In the genomic region with DNA sequence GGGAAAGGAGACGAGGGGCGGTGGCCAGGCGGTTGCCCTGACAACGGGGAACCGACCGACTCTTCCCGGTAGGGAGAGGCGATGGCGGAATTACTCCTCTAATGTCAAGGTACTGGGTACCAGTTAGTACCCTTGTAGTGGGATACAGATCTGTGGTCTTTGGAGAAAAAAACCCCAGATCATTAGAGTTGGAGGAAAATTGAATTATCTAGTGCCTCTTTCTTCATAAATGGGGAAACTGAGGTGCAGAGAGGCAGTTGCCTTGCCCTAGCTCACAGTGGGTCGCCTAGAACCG, we compare ENCODE assay signal across 8 cellular contexts. TPM values are rescaled to one million over a fixed set of nuclear protein-coding genes. Genes with fewer than 3 reads are reported as not detected.
DNase-seq lines count a peak whose midpoint lies in the region; ATAC-seq, FAIRE-seq and TF ChIP-seq lines count a peak whose summit lies in the region.

No MANE protein-coding gene starts in this region.

- TF ChIP-seq CTCF in bronchial epithelial cell (IDR thresholded peaks at IDR 0.05; ENCODE audit: insufficient read depth, low read length, severe bottlenecking) = no peak
- TF ChIP-seq CTCF in upper lobe of left lung (IDR thresholded peaks at IDR 0.05) = peak in 1 of 6 experiments; percentile 17

- CTCF ChIA-PET in activated naive CD4-positive, alpha-beta T cell treated with anti-CD3 and anti-CD28 coated beads for 36 hours (lab: Charles Lee) = interaction anchor here (1.0 to 1.1 kb wide), 2 partner anchors 12 to 96 kb away, joined by 3 to 5 read pairs; no protein-coding TSS in a partner anchor

- no peak for TF ChIP-seq EP300 in upper lobe of left lung (IDR thresholded peaks at IDR 0.05)

- 1% methylated on average over 11 of the region's 11 CpGs for WGBS in upper lobe of left lung, 2 donors

- H3K27me3 ChIP-seq in bronchial epithelial cell (ENCODE audit: control insufficient read depth, insufficient read depth, low read length) (no peaks in the 10 kb centered on the region), upper lobe of left lung (no peaks in the 10 kb centered on the region)

- ATAC-seq in memory B cell (ENCODE audit: low read depth) = no peak
- no peak for ATAC-seq in upper lobe of left lung (ENCODE audit: low FRiP score in 2 of 2)
- ATAC-seq in esophagus mucosa = no peak

- H3K36me3 Mint-ChIP-seq in activated naive CD4-positive, alpha-beta T cell treated with anti-CD3 and anti-CD28 coated beads for 36 hours (ENCODE audit: low read depth) = no peaks in the 10 kb centered on the region
- H3K36me3 Mint-ChIP-seq in memory B cell = no peaks in the 10 kb centered on the region

- peak overlapping the region; percentile 97 for H3K4me3 Mint-ChIP-seq in activated naive CD4-positive, alpha-beta T cell treated with anti-CD3 and anti-CD28 coated beads for 36 hours
- H3K4me3 Mint-ChIP-seq in memory B cell = peak overlapping the region; percentile 95

- no peak for FAIRE-seq in bronchial epithelial cell (lab: Jason Lieb, UNC)

- H3K27me3 Mint-ChIP-seq in activated naive CD4-positive, alpha-beta T cell treated with anti-CD3 and anti-CD28 coated beads for 36 hours (ENCODE audit: low read depth) = no peaks in the 10 kb centered on the region
- H3K27me3 Mint-ChIP-seq in memory B cell = no peaks in the 10 kb centered on the region

- H3K36me3 ChIP-seq in bronchial epithelial cell (ENCODE audit: control insufficient read depth, insufficient read depth, low read length) = no peaks in the 10 kb centered on the region
- no peaks in the 10 kb centered on the region for H3K36me3 ChIP-seq in upper lobe of left lung

- H3K4me1 Mint-ChIP-seq in activated naive CD4-positive, alpha-beta T cell treated with anti-CD3 and anti-CD28 coated beads for 36 hours (ENCODE audit: low read depth) = peaks cover 17% of the 10 kb centered on the region
- peaks cover 11% of the 10 kb centered on the region for H3K4me1 Mint-ChIP-seq in memory B cell

- peaks cover 35 to 47% (median 38%) of the 10 kb centered on the region in 4 donors for H3K4me1 ChIP-seq in upper lobe of left lung

- intact Hi-C loops in activated naive CD4-positive, alpha-beta T cell treated with anti-CD3 and anti-CD28 coated beads for 36 hours (cut with micrococcal nuclease) = loop anchor here (2.0 to 10.0 kb wide), 3 partner anchors 310 to 430 kb away; partner anchors contain the start of genes KHDRBS1 and TMEM39B

- H3K4me3 ChIP-seq in bronchial epithelial cell (ENCODE audit: low read depth, low read length) (peak overlapping the region; percentile 54), upper lobe of left lung (peak overlapping the region; percentile 12 to 85 (median 76))

- DNase-seq in activated naive CD4-positive, alpha-beta T cell treated with anti-CD3 and anti-CD28 coated beads for 36 hours = no peak
- no peak for DNase-seq in activated naive CD4-positive, alpha-beta T cell treated with Interleukin-2 at 50 U/mL for 16 hours
- no peak for DNase-seq in bronchial epithelial cell (ENCODE audit: low read depth)
- no peak for DNase-seq in memory B cell (ENCODE audit: low spot score in 2 of 2)
- DNase-seq in upper lobe of left lung = peak in 1 of 2 donors; percentile 93
- no peak for DNase-seq in NCI-H2081 (lab: John Stamatoyannopoulos, UW)
- no peak for DNase-seq in DMS 273 treated with DMSO at 0.1 percent for 48 hours (lab: John Stamatoyannopoulos, UW)

- H3K27ac Mint-ChIP-seq in activated naive CD4-positive, alpha-beta T cell treated with anti-CD3 and anti-CD28 coated beads for 36 hours = peak overlapping the region; percentile 100
- peak overlapping the region; percentile 99 for H3K27ac Mint-ChIP-seq in memory B cell

- H3K27ac ChIP-seq in upper lobe of left lung = peak overlapping the region; percentile 97 to 99 (median 98)

- peaks cover 2% of the 10 kb centered on the region for H3K9me3 Mint-ChIP-seq in activated naive CD4-positive, alpha-beta T cell treated with anti-CD3 and anti-CD28 coated beads for 36 hours
- peaks cover 2% of the 10 kb centered on the region for H3K9me3 Mint-ChIP-seq in memory B cell

- no peak for TF ChIP-seq POLR2A in upper lobe of left lung (IDR thresholded peaks at IDR 0.05)

- H3K9me3 ChIP-seq in upper lobe of left lung = no peaks in the 10 kb centered on the region

RNA-seq across cellular contexts. Expression of gene PEF1, which starts 0.5 kb away (rescaled TPM):
- 10 to 100 TPM; 79.6 to 80.6 TPM for total RNA-seq in activated naive CD4-positive, alpha-beta T cell treated with anti-CD3 and anti-CD28 coated beads for 36 hours
- 67.4 and 95.2 TPM in 2 replicates for total RNA-seq in bronchial epithelial cell
- total RNA-seq in upper lobe of left lung = 100 to 1,000 TPM in 1 of 6 donors, 10 to 100 TPM in 5; 52.4 to 135 (median 77.4) TPM
- 44.0 TPM for total RNA-seq in esophagus mucosa

RNA-seq across cellular contexts. Expression of gene HCRTR1, which starts 27.7 kb away (rescaled TPM):
- total RNA-seq in activated naive CD4-positive, alpha-beta T cell treated with anti-CD3 and anti-CD28 coated beads for 36 hours = not detected
- total RNA-seq in bronchial epithelial cell = not detected in 2 replicates
- total RNA-seq in upper lobe of left lung = 1 to 10 TPM in 1 of 6 donors, not detected in 5; 2.1 TPM
- not detected for total RNA-seq in esophagus mucosa

RNA-seq across cellular contexts. Expression of gene COL16A1, which starts 58.6 kb away (rescaled TPM):
- under 1 TPM; 0.17 to 0.47 TPM for total RNA-seq in activated naive CD4-positive, alpha-beta T cell treated with anti-CD3 and anti-CD28 coated beads for 36 hours
- 87.7 and 121 TPM in 2 replicates for total RNA-seq in bronchial epithelial cell
- total RNA-seq in upper lobe of left lung = 100 to 1,000 TPM in 1 of 6 donors, 10 to 100 TPM in 5; 15.2 to 103 (median 40.7) TPM
- 11.8 TPM for total RNA-seq in esophagus mucosa
